ENCODE assay signal across 8 cellular contexts in genomic region chr17:6913608-6914443, GRCh38.
A peak's percentile ranks its signal among the peaks of the same experiment; 100 is the strongest.
DNase-seq lines count a peak whose midpoint lies in the region; ATAC-seq lines count a peak whose summit lies in the region.

No MANE protein-coding gene starts in this region.

- no peak for ATAC-seq in HG03442 (IDR thresholded peaks at IDR 0.05; ENCODE audit: unreplicated experiment)

- peak; percentile 16 to 17 for DNase-seq in NCI-H2081 (lab: John Stamatoyannopoulos, UW)
- DNase-seq in NCI-H2081 treated with DMSO at 0.1 percent for 48 hours (lab: John Stamatoyannopoulos, UW): no peak
- peak; percentile 80 for DNase-seq in NCI-H748 treated with DMSO at 0.1 percent for 48 hours (lab: John Stamatoyannopoulos, UW)
- peak; percentile 47 to 64 for DNase-seq in activated CD8-positive, alpha-beta memory T cell treated with anti-CD3 and anti-CD28 coated beads for 1 hour (ENCODE audit: extremely low read depth in 1 of 2, low read depth in 1 of 2)
- DNase-seq in effector CD8-positive, alpha-beta T cell (lab: John Stamatoyannopoulos, UW): peak; percentile 77
- DNase-seq in midbrain (lab: John Stamatoyannopoulos, UW): peak; percentile 22
- DNase-seq in stimulated activated CD8-positive, alpha-beta memory T cell treated with anti-CD3 and anti-CD28 coated beads, Interleukin-15, amount 100 ng/mL, for 24 hours (ENCODE audit: low read depth): peak; percentile 35
